Comparison of ENCODE assay signal across 14 cellular contexts in the genomic region with DNA sequence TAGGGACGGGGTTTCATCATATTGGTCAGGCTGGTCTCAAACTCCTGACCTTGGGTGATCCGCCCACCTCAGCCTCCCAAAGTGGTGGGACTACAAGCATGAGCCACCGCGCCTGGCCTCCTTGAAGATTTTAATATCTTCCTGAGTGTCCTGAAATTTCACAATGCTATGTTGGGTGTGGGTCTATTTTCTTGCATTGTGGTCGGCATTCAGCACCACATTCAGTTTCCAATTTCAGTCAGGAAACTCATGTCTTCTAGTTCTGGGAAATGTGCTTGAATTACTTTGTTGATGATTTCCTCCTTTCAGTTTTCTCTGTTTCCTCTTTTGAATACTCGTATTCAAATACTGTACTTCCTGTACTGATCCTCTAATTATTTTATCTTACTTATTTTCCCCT. TPM values are rescaled to one million over a fixed set of nuclear protein-coding genes. Genes with fewer than 3 reads are reported as not detected.
DNase-seq lines count a peak whose midpoint lies in the region; ATAC-seq and TF ChIP-seq lines count a peak whose summit lies in the region.
"Had no signal": no experiment of that assay in that cellular context is flagged by ENCODE, and none has a peak within 500 bp of the region (broad histone marks: within the 10 kb centered on the region; RNA-seq: fewer than 3 reads in every experiment).

No MANE protein-coding gene starts in this region.

- H3K27me3 ChIP-seq in KMS-11 (ENCODE audit: insufficient read depth, low read depth), result no peaks in the 10 kb centered on the region

- peak overlapping the region; percentile 41; the same call in 1 of the 2 replicates for H3K4me2 ChIP-seq in KMS-11

- peaks cover 21% of the 10 kb centered on the region for H3K9me3 Mint-ChIP-seq in T-helper 2 cell treated with Interferon-gamma antibody and Interleukin-4, amounts not matched to agents 5 μg/mL and 100 μg/mL, for 36 hours
- no peaks in the 10 kb centered on the region for H3K9me3 Mint-ChIP-seq in activated CD4-positive, alpha-beta memory T cell treated with anti-CD3 and anti-CD28 coated beads for 36 hours
- peaks cover 3 to 21% (median 6%) of the 10 kb centered on the region in 7 donors for H3K9me3 Mint-ChIP-seq in naive B cell

- intact Hi-C loops in activated CD4-positive, alpha-beta memory T cell treated with anti-CD3 and anti-CD28 coated beads for 36 hours (cut with micrococcal nuclease), result loop anchor here (1.0 to 5.0 kb wide), 5 partner anchors 21 to 920 kb away; partner anchors contain the start of genes CCDC126 and IL6
- intact Hi-C loops in head of caudate nucleus (cut with DNase I), result no loop called here

- peak overlapping the region; percentile 79 for H3K27ac Mint-ChIP-seq in T-helper 2 cell treated with Interferon-gamma antibody and Interleukin-4, amounts not matched to agents 5 μg/mL and 100 μg/mL, for 36 hours
- H3K27ac Mint-ChIP-seq in activated CD4-positive, alpha-beta memory T cell treated with anti-CD3 and anti-CD28 coated beads for 36 hours, result peak overlapping the region; percentile 59
- peak overlapping the region; percentile 75 to 98 (median 94) for H3K27ac Mint-ChIP-seq in naive B cell

- peak; percentile 63 to 67 for ATAC-seq in naive B cell (ENCODE audit: low read depth in 2 of 2)

- H3K9ac ChIP-seq in KMS-11, result no peak overlapping the region

- H4K20me1 ChIP-seq in KMS-11 (ENCODE audit: insufficient read depth), result no peaks in the 10 kb centered on the region

- CTCF ChIA-PET in activated CD4-positive, alpha-beta memory T cell treated with anti-CD3 and anti-CD28 coated beads for 36 hours (lab: Charles Lee), result interaction anchor here (1.2 to 3.5 kb wide), 7 partner anchors 17 to 378 kb away, joined by 3 to 17 read pairs (median 9); partner anchors contain the start of gene IL6
- CTCF ChIA-PET in RWPE1 (lab: Yijun Ruan, JAX), result interaction anchor here (0.6 kb wide), 1 partner anchor 569 kb away, joined by 3 read pairs; no protein-coding TSS in a partner anchor

- no peak overlapping the region for H2AFZ ChIP-seq in KMS-11 (ENCODE audit: low read depth)

- no peaks in the 10 kb centered on the region for H3K36me3 ChIP-seq in KMS-11 (ENCODE audit: insufficient read depth)

- H3K27me3 Mint-ChIP-seq in T-helper 2 cell treated with Interferon-gamma antibody and Interleukin-4, amounts not matched to agents 5 μg/mL and 100 μg/mL, for 36 hours (ENCODE audit: low read depth), result peaks cover 9% of the 10 kb centered on the region
- peaks cover 5% of the 10 kb centered on the region for H3K27me3 Mint-ChIP-seq in activated CD4-positive, alpha-beta memory T cell treated with anti-CD3 and anti-CD28 coated beads for 36 hours
- H3K27me3 Mint-ChIP-seq in naive B cell, result no peaks in the 10 kb centered on the region

- POLR2A ChIA-PET in activated CD4-positive, alpha-beta memory T cell treated with anti-CD3 and anti-CD28 coated beads for 36 hours (lab: Charles Lee), result interaction anchor here (0.7 to 3.7 kb wide), 4 partner anchors 15 to 114 kb away, joined by 3 to 11 read pairs (median 3); no protein-coding TSS in a partner anchor
- POLR2A ChIA-PET in RWPE1 (lab: Yijun Ruan, JAX; ENCODE audit: low non-redundant PET), result no interaction called here

- peak overlapping the region; percentile 70 for H3K4me3 Mint-ChIP-seq in T-helper 2 cell treated with Interferon-gamma antibody and Interleukin-4, amounts not matched to agents 5 μg/mL and 100 μg/mL, for 36 hours
- H3K4me3 Mint-ChIP-seq in activated CD4-positive, alpha-beta memory T cell treated with anti-CD3 and anti-CD28 coated beads for 36 hours, result peak overlapping the region; percentile 10
- peak overlapping the region; percentile 66 to 88 (median 77) for H3K4me3 Mint-ChIP-seq in naive B cell

- H3K27ac ChIP-seq in KMS-11 (no peak overlapping the region), RWPE1 (no peak overlapping the region)

- peaks cover 22% of the 10 kb centered on the region for H3K36me3 Mint-ChIP-seq in T-helper 2 cell treated with Interferon-gamma antibody and Interleukin-4, amounts not matched to agents 5 μg/mL and 100 μg/mL, for 36 hours (ENCODE audit: low read depth)
- no peaks in the 10 kb centered on the region for H3K36me3 Mint-ChIP-seq in activated CD4-positive, alpha-beta memory T cell treated with anti-CD3 and anti-CD28 coated beads for 36 hours
- peaks cover 0 to 15% of the 10 kb centered on the region in 2 donors for H3K36me3 Mint-ChIP-seq in naive B cell

- peaks cover 30% of the 10 kb centered on the region for H3K4me1 ChIP-seq in KMS-11 (ENCODE audit: low read depth, poor library complexity, severe bottlenecking)

- no peak overlapping the region for H3K4me3 ChIP-seq in KMS-11 (IDR thresholded peaks at IDR 0.05; ENCODE audit: insufficient read depth, low read depth, low read length)

- no peak for DNase-seq in T-helper 2 cell treated with Interferon-gamma antibody and Interleukin-4, amounts not matched to agents 5 μg/mL and 100 μg/mL, for 36 hours (ENCODE audit: low spot score)
- DNase-seq in T-helper 2 cell (no peak), naive B cell (peak; percentile 65), NCI-H146 (lab: John Stamatoyannopoulos, UW) (no peak), RWPE1 (ENCODE audit: low spot score) (no peak), head of caudate nucleus (no peak)
- DNase-seq in activated CD4-positive, alpha-beta memory T cell treated with anti-CD3 and anti-CD28 coated beads for 36 hours, result peak; percentile 22
- DNase-seq: effector CD4-positive, alpha-beta T cell; NCI-H1417 treated with DMSO at 0.1 percent for 48 hours; NCI-H446; T1000 had no signal

- H3K4me1 Mint-ChIP-seq in T-helper 2 cell treated with Interferon-gamma antibody and Interleukin-4, amounts not matched to agents 5 μg/mL and 100 μg/mL, for 36 hours (ENCODE audit: low read depth), result peaks cover 75% of the 10 kb centered on the region
- peaks cover 72% of the 10 kb centered on the region for H3K4me1 Mint-ChIP-seq in activated CD4-positive, alpha-beta memory T cell treated with anti-CD3 and anti-CD28 coated beads for 36 hours (ENCODE audit: low read depth)
- peaks cover 80 to 94% (median 85%) of the 10 kb centered on the region in 3 donors for H3K4me1 Mint-ChIP-seq in naive B cell

- no peak for TF ChIP-seq CTCF in KMS-11 (conservative IDR thresholded peaks at IDR 0.05; ENCODE audit: low read depth, low read length)
- TF ChIP-seq CTCF in RWPE1 (conservative IDR thresholded peaks at IDR 0.05; ENCODE audit: low read depth), result no peak

- H3K79me2 ChIP-seq in KMS-11 (ENCODE audit: insufficient read depth, low read depth), result no peaks in the 10 kb centered on the region

RNA-seq across cellular contexts. Expression of gene IL6, which starts 49.3 kb away (rescaled TPM):
- 1 to 10 TPM; 1.9 to 2.2 TPM for total RNA-seq in activated CD4-positive, alpha-beta memory T cell treated with anti-CD3 and anti-CD28 coated beads for 36 hours
- 10 to 100 TPM in 3 of 6 donors, 1 to 10 TPM in 3; 6.1 to 35.9 (median 9.4) TPM for polyA plus RNA-seq in naive B cell (ENCODE audit: low read depth in 6 of 6)
- total RNA-seq: A673, osteocyte had no signal

Comparison
In these comparisons a context has a peak if more than half of its experiments do, and no peak if none do; other contexts are left out.
1. DNase-seq: peak in activated CD4-positive, alpha-beta memory T cell treated with anti-CD3 and anti-CD28 coated beads for 36 hours (single experiment) and naive B cell (single experiment); none in T-helper 2 cell treated with Interferon-gamma antibody and Interleukin-4, amounts not matched to agents 5 μg/mL and 100 μg/mL, for 36 hours (single experiment), T-helper 2 cell (0 of 5), NCI-H146 (single experiment), RWPE1 (single experiment) and head of caudate nucleus (0 of 42).
2. H3K4me3 Mint-ChIP-seq: peak in every context shown above with its lines; median percentile 77 in naive B cell; 70 in T-helper 2 cell treated with Interferon-gamma antibody and Interleukin-4, amounts not matched to agents 5 μg/mL and 100 μg/mL, for 36 hours; 10 in activated CD4-positive, alpha-beta memory T cell treated with anti-CD3 and anti-CD28 coated beads for 36 hours.
3. Peak in every context shown above with its lines, with median percentiles within 50 percentile points of each other: H3K27ac Mint-ChIP-seq.